Comparison of ENCODE assay signal across 22 cellular contexts in genomic region chr7:46772740-46773139, GRCh38.
DNase-seq lines count a peak whose midpoint lies in the region; ATAC-seq and TF ChIP-seq lines count a peak whose summit lies in the region.
"Had no signal": no experiment of that assay in that cellular context is flagged by ENCODE, and none has a peak within 500 bp of the region (broad histone marks: within the 10 kb centered on the region; RNA-seq: fewer than 3 reads in every experiment).

No MANE protein-coding gene starts in this region.

- no peaks in the 10 kb centered on the region for H3K9me2 ChIP-seq in GM23248 (ENCODE audit: insufficient read depth)

- H3K4me2 ChIP-seq in GM23248 (ENCODE audit: unreplicated experiment): no peak overlapping the region

- no peak overlapping the region for H3K27ac Mint-ChIP-seq in activated T-helper 1 cell treated with anti-CD3 and anti-CD28 coated beads, Interleukin-12 subunit alpha, Interleukin-12 subunit beta, Interleukin-2, Interleukin-4 antibody, amounts not matched to agents 30 ng/mL and 10 ng/mL and 1 ng/mL, durations not matched to agents 14 hours and 24 hours and 36 hours
- H3K27ac Mint-ChIP-seq: activated naive CD8-positive, alpha-beta T cell treated with anti-CD3 and anti-CD28 coated beads, Interleukin-2, amount 10 ng/mL, durations not matched to agents 7 days and 5 days had no signal

- WGBS in GM23248 (ENCODE audit: low coverage in 1 of 2, low lambda C conversion rate in 2 of 2, missing lambda C conversion rate in 2 of 2), 2 experiments: 100% methylated on average over 1 of the region's 1 CpG

- no peaks in the 10 kb centered on the region for H3K4me1 Mint-ChIP-seq in activated T-helper 1 cell treated with anti-CD3 and anti-CD28 coated beads, Interleukin-12 subunit alpha, Interleukin-12 subunit beta, Interleukin-2, Interleukin-4 antibody, amounts not matched to agents 30 ng/mL and 10 ng/mL and 1 ng/mL, durations not matched to agents 14 hours and 24 hours and 36 hours (ENCODE audit: low read depth)
- H3K4me1 Mint-ChIP-seq: activated naive CD8-positive, alpha-beta T cell treated with anti-CD3 and anti-CD28 coated beads, Interleukin-2, amount 10 ng/mL, durations not matched to agents 7 days and 5 days had no signal

- DNase-seq in GM23248 (no peak), ascending aorta (ENCODE audit: low spot score in 2 of 2) (no peak), left cardiac atrium (no peak), skeletal muscle cell (ENCODE audit: low read depth) (peak; percentile 76), NCI-H1105 (lab: John Stamatoyannopoulos, UW) (no peak), cerebellar nuclear complex (lab: John Stamatoyannopoulos, UW) (no peak)
- DNase-seq in activated T-helper 1 cell treated with anti-CD3 and anti-CD28 coated beads, Interleukin-12 subunit alpha, Interleukin-12 subunit beta, Interleukin-2, Interleukin-4 antibody, amounts not matched to agents 30 ng/mL and 10 ng/mL and 1 ng/mL, durations not matched to agents 14 hours and 24 hours and 36 hours (ENCODE audit: low spot score): no peak
- DNase-seq in stimulated activated CD4-positive, alpha-beta T cell treated with anti-CD3 and anti-CD28 coated beads, Interleukin-2, amount 100 ng/mL, for 24 hours: no peak
- DNase-seq: activated CD4-positive, alpha-beta T cell treated with anti-CD3 and anti-CD28 coated beads for 4 hours; activated gamma-delta T cell; activated naive CD8-positive, alpha-beta T cell treated with anti-CD3 and anti-CD28 coated beads, Interleukin-2, amount 10 ng/mL, durations not matched to agents 7 days and 5 days; activated T-cell treated with anti-CD3 and anti-CD28 coated beads, Interleukin-2, amount 50 U/mL, for 1 hour; DMS153; MG63; NCI-H1417 treated with DMSO at 0.1 percent for 48 hours; NCI-H2081 treated with DMSO at 0.1 percent for 48 hours; NCI-H345; NCI-H748 treated with DMSO at 0.1 percent for 48 hours; RPMI8226; stomach; trophoblast cell had no signal

- H3K36me3 ChIP-seq in GM23248 (ENCODE audit: low read depth) (no peaks in the 10 kb centered on the region), ascending aorta (no peaks in the 10 kb centered on the region)
- H3K36me3 ChIP-seq: MG63, stomach had no signal

- H3K27me3 Mint-ChIP-seq in activated T-helper 1 cell treated with anti-CD3 and anti-CD28 coated beads, Interleukin-12 subunit alpha, Interleukin-12 subunit beta, Interleukin-2, Interleukin-4 antibody, amounts not matched to agents 30 ng/mL and 10 ng/mL and 1 ng/mL, durations not matched to agents 14 hours and 24 hours and 36 hours (ENCODE audit: insufficient read depth): no peaks in the 10 kb centered on the region
- H3K27me3 Mint-ChIP-seq: activated naive CD8-positive, alpha-beta T cell treated with anti-CD3 and anti-CD28 coated beads, Interleukin-2, amount 10 ng/mL, durations not matched to agents 7 days and 5 days had no signal

- no peaks in the 10 kb centered on the region for H3K36me3 Mint-ChIP-seq in activated T-helper 1 cell treated with anti-CD3 and anti-CD28 coated beads, Interleukin-12 subunit alpha, Interleukin-12 subunit beta, Interleukin-2, Interleukin-4 antibody, amounts not matched to agents 30 ng/mL and 10 ng/mL and 1 ng/mL, durations not matched to agents 14 hours and 24 hours and 36 hours (ENCODE audit: low read depth)
- H3K36me3 Mint-ChIP-seq: activated naive CD8-positive, alpha-beta T cell treated with anti-CD3 and anti-CD28 coated beads, Interleukin-2, amount 10 ng/mL, durations not matched to agents 7 days and 5 days had no signal

- H3K4me1 ChIP-seq in GM23248 (ENCODE audit: insufficient read depth): peaks cover 22% of the 10 kb centered on the region
- peaks cover 5 to 20% of the 10 kb centered on the region in 2 donors for H3K4me1 ChIP-seq in ascending aorta
- H3K4me1 ChIP-seq: stomach had no signal

- H3K79me2 ChIP-seq in GM23248 (ENCODE audit: insufficient read depth): no peaks in the 10 kb centered on the region

- no peaks in the 10 kb centered on the region for H4K20me1 ChIP-seq in GM23248 (ENCODE audit: insufficient read depth)

- no peak overlapping the region for H3K4me3 Mint-ChIP-seq in activated T-helper 1 cell treated with anti-CD3 and anti-CD28 coated beads, Interleukin-12 subunit alpha, Interleukin-12 subunit beta, Interleukin-2, Interleukin-4 antibody, amounts not matched to agents 30 ng/mL and 10 ng/mL and 1 ng/mL, durations not matched to agents 14 hours and 24 hours and 36 hours
- H3K4me3 Mint-ChIP-seq: activated naive CD8-positive, alpha-beta T cell treated with anti-CD3 and anti-CD28 coated beads, Interleukin-2, amount 10 ng/mL, durations not matched to agents 7 days and 5 days had no signal

- TF ChIP-seq CTCF in ascending aorta (IDR thresholded peaks at IDR 0.05): no peak

- H3K9ac ChIP-seq in GM23248: no peak overlapping the region

- peak; percentile 41 to 47 for ATAC-seq in left cardiac atrium
- ATAC-seq: sciatic nerve had no signal

- H2AFZ ChIP-seq in GM23248: peak overlapping the region; percentile 42; the same call in 1 of the 2 replicates

- no peaks in the 10 kb centered on the region for H3K9me3 ChIP-seq in GM23248 (ENCODE audit: low read depth)
- no peaks in the 10 kb centered on the region for H3K9me3 ChIP-seq in ascending aorta

- no peak overlapping the region for H3K27ac ChIP-seq in GM23248
- peak overlapping the region; percentile 71 to 73 for H3K27ac ChIP-seq in ascending aorta
- H3K27ac ChIP-seq: stomach had no signal

- peaks cover 8% of the 10 kb centered on the region for H3K9me3 Mint-ChIP-seq in activated T-helper 1 cell treated with anti-CD3 and anti-CD28 coated beads, Interleukin-12 subunit alpha, Interleukin-12 subunit beta, Interleukin-2, Interleukin-4 antibody, amounts not matched to agents 30 ng/mL and 10 ng/mL and 1 ng/mL, durations not matched to agents 14 hours and 24 hours and 36 hours
- H3K9me3 Mint-ChIP-seq: activated naive CD8-positive, alpha-beta T cell treated with anti-CD3 and anti-CD28 coated beads, Interleukin-2, amount 10 ng/mL, durations not matched to agents 7 days and 5 days had no signal

- no peak overlapping the region for H3K4me3 ChIP-seq in GM23248
- H3K4me3 ChIP-seq in ascending aorta: no peak overlapping the region
- no peak overlapping the region for H3K4me3 ChIP-seq in skeletal muscle cell (ENCODE audit: low read depth, low read length)
- H3K4me3 ChIP-seq: MG63, stomach had no signal

- H3K27me3 ChIP-seq in GM23248 (replicated peaks; ENCODE audit: insufficient read depth) (no peaks in the 10 kb centered on the region), ascending aorta (no peaks in the 10 kb centered on the region)
- H3K27me3 ChIP-seq: MG63, stomach had no signal

- intact Hi-C loops in ascending aorta (cut with DNase I): no loop called here
- intact Hi-C loops in left cardiac atrium (cut with DNase I): loop anchor here in 1 of 2 donors (10.0 kb wide), 1 partner anchor 312 kb away; no protein-coding TSS in a partner anchor
- intact Hi-C loops in activated T-helper 1 cell treated with anti-CD3 and anti-CD28 coated beads, Interleukin-12 subunit alpha, Interleukin-12 subunit beta, Interleukin-2, Interleukin-4 antibody, amounts not matched to agents 30 ng/mL and 10 ng/mL and 1 ng/mL, durations not matched to agents 14 hours and 24 hours and 36 hours (cut with micrococcal nuclease): no loop called here

- H3F3A ChIP-seq in GM23248 (ENCODE audit: insufficient read depth): peaks cover 12% of the 10 kb centered on the region

- in situ Hi-C loops in GM23248 (cut with MboI): no loop called here
